ENCODE assay signal across 13 cellular contexts in the genomic region with DNA sequence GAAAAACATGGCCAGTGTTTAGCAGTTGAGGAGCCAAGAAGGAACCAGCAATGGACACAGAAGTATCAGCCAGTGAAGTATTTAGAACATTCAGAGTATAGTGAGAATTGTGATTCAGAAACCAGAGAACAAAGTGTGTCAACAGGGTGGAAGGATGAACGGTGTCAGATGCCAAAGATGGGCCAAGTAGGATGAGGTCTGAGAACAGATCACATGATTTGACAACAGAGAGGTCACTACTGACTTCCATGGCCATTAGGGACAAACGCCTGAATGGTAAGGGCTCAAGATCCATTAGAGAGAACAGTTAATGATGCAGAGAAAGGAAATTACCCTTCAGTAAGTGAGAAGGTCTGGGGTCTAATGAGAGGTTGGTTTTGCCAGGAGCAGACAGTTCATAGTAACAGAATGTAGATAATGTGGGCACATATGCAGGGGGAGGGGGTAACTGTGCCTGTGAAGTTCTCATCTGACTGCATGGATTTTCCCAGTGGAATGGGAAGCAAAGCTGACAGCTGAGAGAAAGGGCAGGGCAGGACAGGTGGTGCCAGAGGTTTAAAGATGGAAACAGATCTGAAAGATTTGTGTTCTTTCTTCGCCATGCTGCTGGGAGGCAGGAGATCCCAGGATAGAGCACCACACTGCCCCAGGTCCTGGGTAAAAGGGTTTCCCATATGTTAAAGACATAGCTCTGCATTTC. TPM values are rescaled to one million over a fixed set of nuclear protein-coding genes. Genes with fewer than 3 reads are reported as not detected.
DNase-seq lines count a peak whose midpoint lies in the region; ATAC-seq, FAIRE-seq and TF ChIP-seq lines count a peak whose summit lies in the region.
"Had no signal": no experiment of that assay in that cellular context is flagged by ENCODE, and none has a peak within 500 bp of the region (broad histone marks: within the 10 kb centered on the region; RNA-seq: fewer than 3 reads in every experiment).

No MANE protein-coding gene starts in this region.

- H3K9ac ChIP-seq in K562 (ENCODE audit: insufficient read depth in 1 of 2, low read depth in 2 of 2, low read length in 2 of 2) (no peak overlapping the region), mammary epithelial cell (ENCODE audit: insufficient read depth, low read length) (no peak overlapping the region)
- H3K9ac ChIP-seq: KMS-11 had no signal

- TF ChIP-seq CTCF in right atrium auricular region (IDR thresholded peaks at IDR 0.05) (no peak), K562 (IDR thresholded peaks at IDR 0.05 in 2 of 3, conservative IDR thresholded peaks at IDR 0.05 in 1 of 3; ENCODE audit: insufficient read depth in 2 of 3, low read depth in 1 of 3, low read length in 3 of 3) (no peak), osteoblast (IDR thresholded peaks at IDR 0.05; ENCODE audit: extremely low read depth, low read depth, low read length) (no peak), mammary epithelial cell (conservative IDR thresholded peaks at IDR 0.05 in 1 of 2, IDR thresholded peaks at IDR 0.05 in 1 of 2; ENCODE audit: extremely low read depth in 1 of 2, insufficient read depth in 1 of 2, low read depth in 1 of 2, low read length in 2 of 2) (no peak)

- TF ChIP-seq RAD21 in K562 (CRISPR knock-in tag; conservative IDR thresholded peaks at IDR 0.05 in 1 of 2, IDR thresholded peaks at IDR 0.05 in 1 of 2) = no peak

- in situ Hi-C loops in K562 (cut with MboI) (no loop called here), mammary epithelial cell (cut with MboI; ENCODE audit: low sequenced_read_pairs in 2 of 2) (no loop called here)

- H3K9me3 ChIP-seq in right atrium auricular region (no peaks in the 10 kb centered on the region), K562 (replicated peaks; ENCODE audit: control insufficient read depth, insufficient read depth, low read depth, low read length) (no peaks in the 10 kb centered on the region), osteoblast (ENCODE audit: low read depth, low read length) (no peaks in the 10 kb centered on the region), mammary epithelial cell (replicated peaks; ENCODE audit: insufficient read depth, low read length) (no peaks in the 10 kb centered on the region)
- H3K9me3 ChIP-seq: BLaER1 treated with 17β-estradiol and CSF1 and Interleukin-3, amounts not matched to agents 10 nM and 100 nM; Peyer's patch had no signal

- H3K4me3 ChIP-seq in right atrium auricular region = no peak overlapping the region
- H3K4me3 ChIP-seq in K562 = no peak overlapping the region
- H3K4me3 ChIP-seq in osteoblast (ENCODE audit: insufficient read depth, low read length) = no peak overlapping the region
- no peak overlapping the region for H3K4me3 ChIP-seq in mammary epithelial cell (replicated peaks in 1 of 3; ENCODE audit: insufficient read depth in 1 of 3, low read depth in 2 of 3, low read length in 3 of 3)
- H3K4me3 ChIP-seq: BLaER1 treated with 17β-estradiol and CSF1 and Interleukin-3, amounts not matched to agents 10 nM and 100 nM; Peyer's patch; SK-N-MC had no signal

- dilution Hi-C loops in mammary epithelial cell (cut with HindIII; ENCODE audit: low sequenced_read_pairs) = loop anchor here (5.0 kb wide), 1 partner anchor 62 kb away; no protein-coding TSS in a partner anchor

- intact Hi-C loops in Right ventricle myocardium inferior (cut with DNase I) (loop anchor here (5.0 kb wide), 1 partner anchor 43 kb away; no protein-coding TSS in a partner anchor), K562 (cut with micrococcal nuclease) (loop anchor here (5.0 kb wide), 1 partner anchor 143 kb away; no protein-coding TSS in a partner anchor), mammary epithelial cell (cut with micrococcal nuclease) (loop anchor here (10.0 kb wide), 1 partner anchor 190 kb away; no protein-coding TSS in a partner anchor)

- H2AFZ ChIP-seq in K562 (ENCODE audit: low read depth, low read length) (no peak overlapping the region), osteoblast (ENCODE audit: low read length) (peak overlapping the region; percentile 5), mammary epithelial cell (ENCODE audit: low read depth, low read length) (no peak overlapping the region)

- H4K20me1 ChIP-seq in K562 (replicated peaks; ENCODE audit: control insufficient read depth, insufficient read depth, low read length) = no peaks in the 10 kb centered on the region
- H4K20me1 ChIP-seq in osteoblast (ENCODE audit: insufficient read depth, low read length) = no peaks in the 10 kb centered on the region
- H4K20me1 ChIP-seq in mammary epithelial cell (ENCODE audit: insufficient read depth, low read length) = no peaks in the 10 kb centered on the region
- H4K20me1 ChIP-seq: BLaER1 treated with 17β-estradiol and CSF1 and Interleukin-3, amounts not matched to agents 10 nM and 100 nM had no signal

- WGBS in K562 (ENCODE audit: insufficient coverage, low coverage, missing lambda C conversion rate) = 58% methylated on average over 3 of the region's 3 CpGs
- 76% methylated on average over 3 of the region's 3 CpGs for WGBS in mammary epithelial cell (ENCODE audit: low coverage, missing lambda C conversion rate)

- H3K4me1 ChIP-seq in right atrium auricular region = peaks cover 0 to 20% of the 10 kb centered on the region in 2 donors
- peaks cover 9 to 11% of the 10 kb centered on the region in 2 experiments; a peak in 4 of 5 replicates for H3K4me1 ChIP-seq in K562 (replicated peaks in 1 of 2; ENCODE audit: control insufficient read depth in 2 of 2, insufficient read depth in 2 of 2, low read length in 2 of 2)
- peaks cover 12% of the 10 kb centered on the region for H3K4me1 ChIP-seq in osteoblast (ENCODE audit: insufficient read depth, low read length)
- H3K4me1 ChIP-seq in mammary epithelial cell (ENCODE audit: insufficient read depth, low read length) = peaks cover 14% of the 10 kb centered on the region

- no peak for TF ChIP-seq POLR2A in K562 (conservative IDR thresholded peaks at IDR 0.05)

- H3K79me2 ChIP-seq in K562 (ENCODE audit: control insufficient read depth, insufficient read depth, low read length) = peaks cover 20% of the 10 kb centered on the region
- peaks cover 10% of the 10 kb centered on the region for H3K79me2 ChIP-seq in osteoblast (ENCODE audit: insufficient read depth, low read length)
- peaks cover 19% of the 10 kb centered on the region for H3K79me2 ChIP-seq in mammary epithelial cell (ENCODE audit: insufficient read depth, low read length)

- no TSS peak for BruUV-seq in K562 (replicated peaks; lab: Mats Ljungman, UMichigan)
- no TSS peak for BruUV-seq in mammary epithelial cell (replicated peaks; lab: Mats Ljungman, UMichigan)

- no peak for DNase-seq in right atrium auricular region (ENCODE audit: low spot score)
- DNase-seq in Right ventricle myocardium inferior (ENCODE audit: missing footprints) = no peak
- no peak for DNase-seq in K562 (ENCODE audit: extremely low read depth in 1 of 4, low spot score in 3 of 4)
- DNase-seq in osteoblast (ENCODE audit: insufficient read length, low spot score, missing footprints) = no peak
- no peak for DNase-seq in activated CD4-positive, alpha-beta T cell treated with anti-CD3 and anti-CD28 coated beads for 48 hours
- no peak for DNase-seq in mammary epithelial cell
- DNase-seq: HFFc6, NCI-H187 treated with DMSO at 0.1 percent for 48 hours had no signal

- H3K36me3 ChIP-seq in right atrium auricular region (no peaks in the 10 kb centered on the region), K562 (ENCODE audit: control insufficient read depth, insufficient read depth, low read length) (peaks cover 2% of the 10 kb centered on the region; the same call in 1 of the 3 replicates), osteoblast (ENCODE audit: insufficient read depth, low read length) (no peaks in the 10 kb centered on the region), mammary epithelial cell (ENCODE audit: insufficient read depth, low read length) (no peaks in the 10 kb centered on the region)
- H3K36me3 ChIP-seq: Peyer's patch had no signal

- H3K4me2 ChIP-seq in K562 (ENCODE audit: insufficient read depth, low read length) = no peak overlapping the region
- H3K4me2 ChIP-seq in osteoblast (ENCODE audit: insufficient read depth, low read length) = no peak overlapping the region
- no peak overlapping the region for H3K4me2 ChIP-seq in mammary epithelial cell (ENCODE audit: insufficient read depth, low read depth, low read length)
- H3K4me2 ChIP-seq: KMS-11 had no signal

- ATAC-seq in Right ventricle myocardium inferior (no peak), K562 (no peak), HG02885 (IDR thresholded peaks at IDR 0.05; ENCODE audit: poor library complexity, unreplicated experiment) (no peak)

- POLR2A ChIA-PET in K562 (lab: Yijun Ruan, JAX) = no interaction called here

- CTCF ChIA-PET in K562 (lab: Yijun Ruan, JAX; ENCODE audit: low intra/inter-chr PET ratio) (no interaction called here), mammary epithelial cell (lab: Charles Lee; ENCODE audit: low non-redundant PET) (no interaction called here)

- no peaks in the 10 kb centered on the region for H3K9me1 ChIP-seq in K562 (ENCODE audit: control insufficient read depth, insufficient read depth, low read length)

- peak overlapping the region; percentile 18 to 59 for H3K27ac ChIP-seq in right atrium auricular region
- H3K27ac ChIP-seq in K562 (ENCODE audit: extremely low read depth, low read depth, low read length) = no peak overlapping the region
- H3K27ac ChIP-seq in osteoblast (ENCODE audit: low read depth, low read length) = no peak overlapping the region
- no peak overlapping the region for H3K27ac ChIP-seq in mammary epithelial cell (ENCODE audit: insufficient read depth, low read depth, low read length)
- H3K27ac ChIP-seq: BLaER1 treated with 17β-estradiol and CSF1 and Interleukin-3, amounts not matched to agents 10 nM and 100 nM; KMS-11; Peyer's patch; SK-N-MC had no signal

- no peak for TF ChIP-seq EP300 in K562 (IDR thresholded peaks at IDR 0.05; ENCODE audit: low read length)

- no peak for FAIRE-seq in K562 (lab: Jason Lieb, UNC)

- H3K27me3 ChIP-seq in right atrium auricular region (no peaks in the 10 kb centered on the region), K562 (ENCODE audit: control insufficient read depth in 2 of 2, insufficient read depth in 2 of 2, low read length in 2 of 2) (no peaks in the 10 kb centered on the region), osteoblast (ENCODE audit: insufficient read depth, low read length) (no peaks in the 10 kb centered on the region), mammary epithelial cell (ENCODE audit: insufficient read depth, low read length) (no peaks in the 10 kb centered on the region)
- H3K27me3 ChIP-seq: BLaER1 treated with 17β-estradiol and CSF1 and Interleukin-3, amounts not matched to agents 10 nM and 100 nM; Peyer's patch had no signal

RNA-seq across cellular contexts. Expression of gene ACAD9, which starts 4.8 kb away (rescaled TPM):
- 10 to 100 TPM; 27.6 to 34.3 TPM for total RNA-seq in right atrium auricular region
- 42.0 TPM for total RNA-seq in Right ventricle myocardium inferior
- 67.4 and 149 TPM in 2 replicates for total RNA-seq in K562 (2011; cell fraction: chromatin; rRNA removed; ENCODE audit: low replicate concordance)
- total RNA-seq in K562 (2011; cell fraction: nucleolus; rRNA removed) = 104 and 107 TPM in 2 replicates
- total RNA-seq in K562 (2011; cell fraction: nucleoplasm; rRNA removed) = 71.4 and 73.7 TPM in 2 replicates
- 30.1 and 31.2 TPM in 2 replicates for total RNA-seq in K562 (2014; rRNA removed)
- total RNA-seq in K562 (2014; rRNA removed; fragmentation: Illumina TruSeq; extraction: Trizol) = 16.1 and 17.5 TPM in 2 replicates
- 22.5 and 22.8 TPM in 2 replicates for total RNA-seq in K562 (2015; rRNA removed; fragmentation: Illumina TruSeq; extraction: Trizol)
- total RNA-seq in K562 (2021) = 30.3 and 32.6 TPM in 2 replicates
- 18.1 and 21.3 TPM in 2 replicates for polyA plus RNA-seq in K562 (2011; rRNA removed)
- polyA plus RNA-seq in K562 (2011; cell fraction: cytosol; rRNA removed) = 18.4 and 28.1 TPM in 2 replicates
- polyA plus RNA-seq in K562 (2011; cell fraction: nucleus; rRNA removed) = 56.6 and 83.3 TPM in 2 replicates
- 20.0 and 24.2 TPM in 2 replicates for polyA plus RNA-seq in K562 (2012)
- polyA plus RNA-seq in K562 (2014; fragmentation: Illumina TruSeq; extraction: Trizol) = 25.8 and 27.3 TPM in 2 replicates
- 10 to 100 TPM; 10.2 to 11.2 TPM for polyA plus RNA-seq in K562 (2014; fragmentation: Nextera tagmentation; extraction: Ambion mirVana)
- 28.1 and 30.2 TPM in 2 replicates for polyA plus RNA-seq in K562 (2014; rRNA removed)
- polyA minus RNA-seq in K562 (2011; rRNA and poly(A)+ RNA removed) = 20.4 and 22.3 TPM in 2 replicates
- polyA minus RNA-seq in K562 (2011; cell fraction: cytosol; rRNA and poly(A)+ RNA removed) = 12.1 and 14.0 TPM in 2 replicates
- polyA minus RNA-seq in K562 (2011; cell fraction: nucleus; rRNA and poly(A)+ RNA removed) = 48.0 and 48.9 TPM in 2 replicates
- total RNA-seq in osteoblast = 34.7 and 37.4 TPM in 2 replicates
- 10 to 100 TPM; 35.2 to 48.7 TPM for total RNA-seq in mammary epithelial cell
- polyA plus RNA-seq in mammary epithelial cell = 45.4 TPM
- polyA minus RNA-seq in mammary epithelial cell = 55.6 TPM

Comparison
In these comparisons a context has a peak if more than half of its experiments do, and no peak if none do; other contexts are left out.
1. H3K27ac ChIP-seq: peak in right atrium auricular region (2 of 2); none in K562 (single experiment), osteoblast (single experiment) and mammary epithelial cell (single experiment).